8 cellular contexts compared by ENCODE assay signal in genomic region chr7:150420987-150421674, GRCh38. TPM values are rescaled to one million over a fixed set of nuclear protein-coding genes. Genes with fewer than 3 reads are reported as not detected.
DNase-seq lines count a peak whose midpoint lies in the region; ATAC-seq, FAIRE-seq and TF ChIP-seq lines count a peak whose summit lies in the region.

No MANE protein-coding gene starts in this region.

- no peaks in the 10 kb centered on the region for H3K9me3 Mint-ChIP-seq in effector memory CD8-positive, alpha-beta T cell

- no peak overlapping the region for H3K4me3 ChIP-seq in mucosa of descending colon

- ATAC-seq in GM21423 (IDR thresholded peaks at IDR 0.05; ENCODE audit: unreplicated experiment): peak; percentile 90
- ATAC-seq in effector memory CD8-positive, alpha-beta T cell (replicated peaks): peak; percentile 100
- ATAC-seq in mucosa of descending colon: peak; percentile 99

- H3K9me3 ChIP-seq in mucosa of descending colon: no peaks in the 10 kb centered on the region

- H3K4me3 Mint-ChIP-seq in effector memory CD8-positive, alpha-beta T cell: peak overlapping the region in 1 of 2 donors; percentile 21

- H3K4me1 ChIP-seq in mucosa of descending colon (ENCODE audit: low read depth): no peaks in the 10 kb centered on the region

- peak; percentile 76 for DNase-seq in D721Med (ENCODE audit: insufficient read length, low spot score)
- peak; percentile 73 for DNase-seq in HT1080 (ENCODE audit: low read depth)
- peak; percentile 33 to 51 for DNase-seq in NOMO-1 (lab: John Stamatoyannopoulos, UW; ENCODE audit: unreplicated experiment in 2 of 2)
- DNase-seq in activated CD8-positive, alpha-beta memory T cell treated with anti-CD3 and anti-CD28 coated beads for 1 hour (ENCODE audit: extremely low read depth in 1 of 2, low read depth in 1 of 2): peak; percentile 68 to 78
- DNase-seq in effector memory CD8-positive, alpha-beta T cell: peak; percentile 85 to 86 (median 85)
- peak; percentile 78 to 95 (median 87) for DNase-seq in mucosa of descending colon
- DNase-seq in stimulated activated CD8-positive, alpha-beta memory T cell treated with anti-CD3 and anti-CD28 coated beads, Interleukin-4, amount 100 ng/mL, for 4 hours (ENCODE audit: low read depth in 2 of 2, low spot score in 1 of 2): peak; percentile 73 to 79

- peaks cover 0 to 8% of the 10 kb centered on the region in 2 donors for H3K27me3 Mint-ChIP-seq in effector memory CD8-positive, alpha-beta T cell

- peak; percentile 92 for TF ChIP-seq CTCF in D721Med (IDR thresholded peaks at IDR 0.05; ENCODE audit: insufficient read depth, missing control alignments)
- TF ChIP-seq CTCF in mucosa of descending colon (IDR thresholded peaks at IDR 0.05): peak; percentile 69

- no peaks in the 10 kb centered on the region for H3K36me3 ChIP-seq in mucosa of descending colon (ENCODE audit: low read depth)

- no peak for FAIRE-seq in D721Med (lab: Jason Lieb, UNC)

- no peaks in the 10 kb centered on the region for H3K36me3 Mint-ChIP-seq in effector memory CD8-positive, alpha-beta T cell (ENCODE audit: insufficient read depth)

- intact Hi-C loops in mucosa of descending colon (cut with DNase I, micrococcal nuclease): loop anchor here in 1 of 2 donors (5.0 kb wide), 1 partner anchor 64 kb away; no protein-coding TSS in a partner anchor

- H3K27ac Mint-ChIP-seq in effector memory CD8-positive, alpha-beta T cell: peak overlapping the region in 1 of 2 donors; percentile 3

- H3K4me1 Mint-ChIP-seq in effector memory CD8-positive, alpha-beta T cell (ENCODE audit: low read depth in 2 of 2): peaks cover 4 to 7% of the 10 kb centered on the region in 2 donors

RNA-seq across cellular contexts. Expression of gene GIMAP8, which starts 29.3 kb away (rescaled TPM):
- total RNA-seq in HT1080 (2014; rRNA removed; shearing (Covaris generic)): not detected in 2 replicates
- not detected in 2 replicates for polyA plus RNA-seq in HT1080 (2015; cell fraction: cytosol; rRNA removed)
- not detected in 2 replicates for polyA plus RNA-seq in HT1080 (2015; cell fraction: nucleus; rRNA removed)
- 1 to 10 TPM; 4.1 to 9.1 (median 5.5) TPM for total RNA-seq in mucosa of descending colon

RNA-seq across cellular contexts. Expression of gene ZNF775, which starts 42.0 kb away (rescaled TPM):
- total RNA-seq in HT1080 (2014; rRNA removed; shearing (Covaris generic)): 7.2 and 8.2 TPM in 2 replicates
- 5.9 and 6.7 TPM in 2 replicates for polyA plus RNA-seq in HT1080 (2015; cell fraction: cytosol; rRNA removed)
- 4.5 and 5.9 TPM in 2 replicates for polyA plus RNA-seq in HT1080 (2015; cell fraction: nucleus; rRNA removed)
- total RNA-seq in mucosa of descending colon: 10 to 100 TPM; 10.9 to 11.8 (median 11.3) TPM

RNA-seq across cellular contexts. Expression of gene REPIN1, which starts 52.5 kb away (rescaled TPM):
- 122 and 136 TPM in 2 replicates for total RNA-seq in HT1080 (2014; rRNA removed; shearing (Covaris generic))
- polyA plus RNA-seq in HT1080 (2015; cell fraction: cytosol; rRNA removed): 113 and 116 TPM in 2 replicates
- 149 and 178 TPM in 2 replicates for polyA plus RNA-seq in HT1080 (2015; cell fraction: nucleus; rRNA removed)
- 100 to 1,000 TPM; 151 to 228 (median 202) TPM for total RNA-seq in mucosa of descending colon
